ENCODE assay signal across 8 cellular contexts in the genomic region with DNA sequence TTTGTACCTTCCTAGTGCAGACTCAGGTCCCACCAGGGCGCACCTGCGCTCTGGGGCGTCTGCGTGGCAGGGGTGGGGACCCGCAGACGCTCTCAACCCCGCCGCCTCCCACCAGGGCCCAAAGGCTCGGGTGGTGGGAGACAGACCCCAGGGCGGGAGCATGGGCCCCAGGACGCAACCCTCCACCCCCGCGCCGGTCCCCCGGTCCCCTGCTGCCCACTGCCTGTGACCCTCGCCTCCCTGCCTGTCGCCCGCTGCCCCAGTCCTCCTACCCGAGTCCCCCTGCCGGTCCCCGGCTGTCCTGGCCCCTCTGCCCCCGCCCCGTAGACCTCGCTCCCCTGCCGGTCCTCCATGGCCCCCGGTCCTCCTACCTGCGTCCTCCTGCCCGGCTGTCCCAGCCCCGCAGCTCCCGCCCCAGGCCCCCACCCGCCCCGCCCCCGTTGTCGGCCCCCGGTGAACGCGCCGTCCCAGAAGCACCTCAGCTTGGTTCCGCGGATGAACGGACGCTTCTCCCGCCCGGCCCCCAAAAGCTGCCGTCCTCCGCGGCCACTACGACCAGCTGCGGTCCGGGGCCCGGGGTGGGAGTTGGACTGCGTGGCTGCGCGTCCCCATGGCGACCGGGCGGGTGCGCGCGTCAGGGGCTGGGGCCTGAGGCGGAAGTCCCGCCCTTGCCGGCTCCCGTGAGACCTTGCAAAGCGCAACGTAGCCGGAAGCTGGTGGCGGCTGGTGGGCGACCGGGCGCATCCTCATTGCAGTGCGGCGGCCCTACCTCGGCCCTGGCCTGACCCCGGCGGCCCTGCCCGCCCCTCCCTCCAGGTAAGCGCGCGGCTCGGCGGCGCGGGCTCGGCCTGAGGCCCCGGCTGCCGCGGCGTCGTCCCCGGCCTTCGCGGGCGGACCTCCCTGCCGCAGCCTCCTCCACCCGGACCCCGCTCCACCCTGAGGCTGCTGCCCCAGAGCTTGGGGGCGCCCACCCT.
DNase-seq lines count a peak whose midpoint lies in the region; ATAC-seq lines count a peak whose summit lies in the region.

A gene (plus strand): TSS at position 709 of the 974 bp plus-strand sequence. CDS start 2,768 bp downstream, outside the sequence.

- peaks cover 13% of the 10 kb centered on the region for H3K4me1 ChIP-seq in ACC112 (ENCODE audit: control insufficient read depth, insufficient read depth, low read length, unreplicated experiment)

- H3K36me3 ChIP-seq in ACC112 (ENCODE audit: insufficient read depth, low read length) = no peaks in the 10 kb centered on the region

- H3K27me3 ChIP-seq in ACC112 (ENCODE audit: insufficient read depth, low read length) = no peaks in the 10 kb centered on the region

- peak within 1 kb of the TSS; percentile 12 for H2AFZ ChIP-seq in ACC112 (ENCODE audit: low read length, unreplicated experiment)

- peak within 1 kb of the TSS; percentile 47 for H3K27ac ChIP-seq in ACC112 (ENCODE audit: low read depth, low read length)

- H3K79me2 ChIP-seq in ACC112 (ENCODE audit: control insufficient read depth, insufficient read depth, low read length, unreplicated experiment) = peaks cover 48% of the 10 kb centered on the region

- peak within 1 kb of the TSS; percentile 88 for H3K4me3 ChIP-seq in ACC112 (ENCODE audit: low read depth, low read length)

- DNase-seq in NCI-H2227 treated with DMSO at 0.1 percent for 48 hours (lab: John Stamatoyannopoulos, UW) (peak; percentile 79), islet precursor cell (peak; percentile 96)
- DNase-seq in activated CD4-positive, CD25-positive, alpha-beta regulatory T cell (lab: John Stamatoyannopoulos, UW) = peak; percentile 72 to 85 (median 82)
- peak; percentile 84 for DNase-seq in central memory CD4-positive, alpha-beta T cell
- DNase-seq in stimulated activated CD4-positive, alpha-beta T cell treated with anti-CD3 and anti-CD28 coated beads, Interleukin-12 subunit alpha, Interleukin-12 subunit beta, amount 100 ng/mL, for 4 hours = peak; percentile 88

- ATAC-seq in GM18873 (IDR thresholded peaks at IDR 0.05; ENCODE audit: low FRiP score, unreplicated experiment) (peak; percentile 65), HG03159 (IDR thresholded peaks at IDR 0.05; ENCODE audit: unreplicated experiment) (peak; percentile 87)

Comparison
In these comparisons a context has a peak if more than half of its experiments do, and no peak if none do; other contexts are left out.
1. Peak in every context shown above with its lines: DNase-seq, ATAC-seq, H3K4me3 ChIP-seq and H3K27ac ChIP-seq.